ENCODE assay signal across 9 cellular contexts in the genomic region with DNA sequence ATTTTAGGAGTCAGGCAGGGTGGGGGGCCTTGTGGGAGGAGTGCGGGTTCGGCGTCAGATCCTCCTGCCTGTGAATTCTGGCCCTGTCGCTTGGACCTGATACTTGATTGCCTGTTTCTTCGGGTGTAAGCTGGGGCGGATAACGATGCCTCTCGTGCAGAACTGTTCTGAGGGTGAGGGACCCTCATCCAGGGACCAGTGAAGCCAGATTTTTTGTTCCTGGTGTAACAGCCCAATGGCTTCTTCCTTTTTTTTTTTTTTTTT. TPM values are rescaled to one million over a fixed set of nuclear protein-coding genes. Genes with fewer than 3 reads are reported as not detected.
DNase-seq lines count a peak whose midpoint lies in the region; ATAC-seq and TF ChIP-seq lines count a peak whose summit lies in the region.
"Had no signal": no experiment of that assay in that cellular context is flagged by ENCODE, and none has a peak within 500 bp of the region (broad histone marks: within the 10 kb centered on the region; RNA-seq: fewer than 3 reads in every experiment).

No MANE protein-coding gene starts in this region.

- ATAC-seq in naive thymus-derived CD4-positive, alpha-beta T cell, result no peak
- ATAC-seq in HG02759 (IDR thresholded peaks at IDR 0.05; ENCODE audit: unreplicated experiment) (no peak), GM18502 (IDR thresholded peaks at IDR 0.05; ENCODE audit: poor library complexity, unreplicated experiment) (no peak)

- no peaks in the 10 kb centered on the region for H3K27me3 ChIP-seq in BE2C
- H3K27me3 ChIP-seq in naive thymus-derived CD4-positive, alpha-beta T cell (ENCODE audit: control insufficient read depth in 2 of 2, insufficient read depth in 2 of 2, low read length in 2 of 2), result no peaks in the 10 kb centered on the region

- POLR2A ChIA-PET in naive thymus-derived CD4-positive, alpha-beta T cell (lab: Charles Lee), result interaction anchor here (0.6 kb wide), 2 partner anchors 55 to 111 kb away, joined by 3 read pairs; a partner anchor contains a TSS

- no peaks in the 10 kb centered on the region for H3K9me3 ChIP-seq in BE2C
- no peaks in the 10 kb centered on the region for H3K9me3 ChIP-seq in naive thymus-derived CD4-positive, alpha-beta T cell (ENCODE audit: control insufficient read depth in 2 of 3, low read length in 3 of 3)

- no peak for DNase-seq in BE2C
- no peak for DNase-seq in cardiac fibroblast (ENCODE audit: low read depth in 2 of 2)
- no peak for DNase-seq in naive thymus-derived CD4-positive, alpha-beta T cell
- DNase-seq in NCI-H1105 treated with DMSO at 0.1 percent for 48 hours (lab: John Stamatoyannopoulos, UW), result no peak
- DNase-seq in NCI-H2107 (lab: John Stamatoyannopoulos, UW), result no peak
- DNase-seq: T-helper 9 cell had no signal

- CTCF ChIA-PET in naive thymus-derived CD4-positive, alpha-beta T cell (lab: Charles Lee), result no interaction called here

- no peaks in the 10 kb centered on the region for H3K9me3 Mint-ChIP-seq in IgD-negative memory B cell
- H3K9me3 Mint-ChIP-seq in naive thymus-derived CD4-positive, alpha-beta T cell, result peaks cover 0 to 6% (median 0%) of the 10 kb centered on the region in 11 donors

- H3K27ac Mint-ChIP-seq in IgD-negative memory B cell, result peak overlapping the region in 2 of 3 donors; percentile 74 to 88
- peak overlapping the region in 4 of 9 donors; percentile 11 to 53 (median 50) for H3K27ac Mint-ChIP-seq in naive thymus-derived CD4-positive, alpha-beta T cell

- H3K27me3 Mint-ChIP-seq in IgD-negative memory B cell, result no peaks in the 10 kb centered on the region
- H3K27me3 Mint-ChIP-seq in naive thymus-derived CD4-positive, alpha-beta T cell, result no peaks in the 10 kb centered on the region

- H3K36me3 ChIP-seq in BE2C, result no peaks in the 10 kb centered on the region; the same call in 1 of the 2 replicates
- peaks cover 0 to 7% (median 0%) of the 10 kb centered on the region in 3 experiments for H3K36me3 ChIP-seq in naive thymus-derived CD4-positive, alpha-beta T cell (ENCODE audit: control insufficient read depth in 2 of 3, insufficient read depth in 3 of 3, low read length in 3 of 3)

- H3K4me3 ChIP-seq in BE2C (ENCODE audit: low read depth, low read length) (peak overlapping the region; percentile 81), cardiac fibroblast (replicated peaks in 1 of 2; ENCODE audit: low read depth in 2 of 2, low read length in 2 of 2) (peak overlapping the region; percentile 65 to 91)
- peak overlapping the region; percentile 80 for H3K4me3 ChIP-seq in naive thymus-derived CD4-positive, alpha-beta T cell (ENCODE audit: low read length)

- H3K4me1 Mint-ChIP-seq in IgD-negative memory B cell, result peaks cover 0 to 10% (median 8%) of the 10 kb centered on the region in 3 donors
- H3K4me1 Mint-ChIP-seq in naive thymus-derived CD4-positive, alpha-beta T cell, result peaks cover 18 to 34% (median 26%) of the 10 kb centered on the region in 7 donors

- intact Hi-C loops in naive thymus-derived CD4-positive, alpha-beta T cell (cut with micrococcal nuclease), result loop anchor here (2.0 to 5.0 kb wide), 3 partner anchors 296 to 730 kb away; a partner anchor contains a TSS

- TF ChIP-seq CTCF in BE2C (IDR thresholded peaks at IDR 0.05; ENCODE audit: low read depth, low read length) (no peak), cardiac fibroblast (IDR thresholded peaks at IDR 0.05; ENCODE audit: low read depth, low read length) (no peak)

- no peak overlapping the region for H3K27ac ChIP-seq in naive thymus-derived CD4-positive, alpha-beta T cell (ENCODE audit: low read depth, low read length)

- no peaks in the 10 kb centered on the region for H3K4me1 ChIP-seq in BE2C
- peaks cover 7 to 8% of the 10 kb centered on the region in 2 donors for H3K4me1 ChIP-seq in naive thymus-derived CD4-positive, alpha-beta T cell (ENCODE audit: control insufficient read depth in 2 of 2, insufficient read depth in 2 of 2, low read length in 2 of 2)

- H3K36me3 Mint-ChIP-seq in IgD-negative memory B cell, result no peaks in the 10 kb centered on the region
- H3K36me3 Mint-ChIP-seq in naive thymus-derived CD4-positive, alpha-beta T cell, result peaks cover 0 to 8% (median 4%) of the 10 kb centered on the region in 5 donors

- peak overlapping the region; percentile 76 to 91 (median 89) for H3K4me3 Mint-ChIP-seq in IgD-negative memory B cell
- peak overlapping the region; percentile 68 to 91 (median 78) for H3K4me3 Mint-ChIP-seq in naive thymus-derived CD4-positive, alpha-beta T cell

RNA-seq across cellular contexts. Expression of a gene that starts 1.3 kb away (rescaled TPM):
- polyA plus RNA-seq in BE2C (2012; ENCODE audit: insufficient read depth, insufficient read length, low read depth), result 43.2 TPM
- 19.4 TPM for polyA plus RNA-seq in IgD-negative memory B cell
- total RNA-seq in naive thymus-derived CD4-positive, alpha-beta T cell, result 100 to 1,000 TPM in 4 of 5 experiments, 10 to 100 TPM in 1; 99.2 to 255 (median 226) TPM
- polyA plus RNA-seq in naive thymus-derived CD4-positive, alpha-beta T cell, result 100 to 1,000 TPM in 1 of 2 donors, 10 to 100 TPM in 1; 61.5 to 103 TPM

RNA-seq across cellular contexts. Expression of a gene that starts 17.7 kb away (rescaled TPM):
- polyA plus RNA-seq in BE2C (2012; ENCODE audit: insufficient read depth, insufficient read length, low read depth), result 26.2 TPM
- not detected for polyA plus RNA-seq in IgD-negative memory B cell
- total RNA-seq in naive thymus-derived CD4-positive, alpha-beta T cell, result 10 to 100 TPM in 3 of 5 experiments, 1 to 10 TPM in 2; 3.9 to 14.1 (median 12.0) TPM
- polyA plus RNA-seq in naive thymus-derived CD4-positive, alpha-beta T cell, result 1 to 10 TPM in 1 of 2 donors, under 1 TPM in 1; 0.97 to 1.2 TPM

RNA-seq across cellular contexts. Expression of a gene that starts 36.6 kb away (rescaled TPM):
- polyA plus RNA-seq in BE2C (2012; ENCODE audit: insufficient read depth, insufficient read length, low read depth), result 75.2 TPM
- polyA plus RNA-seq in IgD-negative memory B cell, result 16.7 TPM
- total RNA-seq in naive thymus-derived CD4-positive, alpha-beta T cell, result 10 to 100 TPM; 29.9 to 38.7 (median 35.7) TPM
- polyA plus RNA-seq in naive thymus-derived CD4-positive, alpha-beta T cell, result 10 to 100 TPM; 31.5 to 32.8 TPM

RNA-seq across cellular contexts. Expression of a gene that starts 54.6 kb away (rescaled TPM):
- polyA plus RNA-seq in BE2C (2012; ENCODE audit: insufficient read depth, insufficient read length, low read depth), result 6.6 TPM
- polyA plus RNA-seq in IgD-negative memory B cell, result 1.9 TPM
- total RNA-seq in naive thymus-derived CD4-positive, alpha-beta T cell, result 1 to 10 TPM; 2.8 to 6.1 (median 3.6) TPM
- 1 to 10 TPM; 1.3 to 2.5 TPM for polyA plus RNA-seq in naive thymus-derived CD4-positive, alpha-beta T cell
